In the genomic region with DNA sequence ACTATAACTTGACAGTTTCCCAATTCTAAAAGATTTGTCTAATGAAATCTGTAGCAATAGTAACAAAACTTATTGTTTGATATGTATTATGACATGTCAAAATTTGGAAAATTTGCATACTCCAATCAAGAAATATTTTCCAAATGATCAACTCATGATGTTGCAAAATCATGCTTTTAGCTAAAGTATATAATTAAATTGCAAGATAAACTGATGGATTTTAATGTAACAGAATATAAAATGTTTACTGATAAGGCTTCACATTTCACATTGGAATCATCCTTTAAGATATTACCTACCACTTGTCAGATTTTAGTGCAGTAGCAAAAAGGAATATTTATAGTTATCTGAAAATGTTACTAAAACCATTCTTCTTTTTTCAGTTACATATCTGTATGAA, we compare ENCODE assay signal across 11 cellular contexts.
"Had no signal": no experiment of that assay in that cellular context is flagged by ENCODE, and none has a peak within 500 bp of the region (broad histone marks: within the 10 kb centered on the region; RNA-seq: fewer than 3 reads in every experiment).

No MANE protein-coding gene starts in this region.

- ATAC-seq: GM23338, HCT116 had no signal

- H3K9me3 ChIP-seq: HAP-1 had no signal

- H3K36me3 ChIP-seq: HAP-1 had no signal

- H3K4me2 ChIP-seq: GM23338 had no signal

- H3K4me3 ChIP-seq: GM23248, GM23338, HAP-1 had no signal

- FAIRE-seq: H1, H54 had no signal

- H3K4me1 ChIP-seq: HAP-1 had no signal

- H3K27ac ChIP-seq: GM23248 had no signal

- DNase-seq: GM23248, GOT3, H7, H9, HCEC 1CT, HFFc6 had no signal

- H3K9ac ChIP-seq: GM23248 had no signal

- H2AFZ ChIP-seq: GM23248, GM23338 had no signal
